Comparison of ENCODE assay signal across 23 cellular contexts in genomic region chr4:122845066-122845465, GRCh38. TPM values are rescaled to one million over a fixed set of nuclear protein-coding genes. Genes with fewer than 3 reads are reported as not detected.
"Had no signal": no experiment of that assay in that cellular context is flagged by ENCODE, and none has a peak within 500 bp of the region (broad histone marks: within the 10 kb centered on the region; RNA-seq: fewer than 3 reads in every experiment).

No MANE protein-coding gene starts in this region.

- H3K4me1 ChIP-seq: thyroid gland had no signal

- H3K27ac ChIP-seq: brain microvascular endothelial cell, right lobe of liver, thyroid gland, upper lobe of left lung, vagina had no signal

- H3K4me3 ChIP-seq: right lobe of liver, thyroid gland, upper lobe of left lung, vagina had no signal

- H3K27me3 ChIP-seq: brain microvascular endothelial cell, right lobe of liver, thyroid gland, upper lobe of left lung, vagina had no signal

- H3K36me3 ChIP-seq: right lobe of liver, thyroid gland, upper lobe of left lung, vagina had no signal

- ATAC-seq: effector memory CD8-positive, alpha-beta T cell; naive thymus-derived CD8-positive, alpha-beta T cell; right lobe of liver; stimulated activated naive CD8-positive, alpha-beta T cell treated with anti-CD3 and anti-CD28 coated beads, Interleukin-15, Interleukin-2, amounts not matched to agents 100 U/mL and 50 U/mL, for 24 hours had no signal

- DNase-seq: activated CD4-positive, alpha-beta T cell treated with anti-CD3 and anti-CD28 coated beads for 4 hours; activated CD4-positive, alpha-beta T cell treated with anti-CD3 and anti-CD28 coated beads, Interleukin-2, amount 50 U/mL, for 4 hours; activated CD4-positive, CD25-positive, alpha-beta regulatory T cell; activated naive CD4-positive, alpha-beta T cell; activated T-cell treated with anti-CD3 and anti-CD28 coated beads for 4 hours; activated T-cell treated with anti-CD3 and anti-CD28 coated beads, Interleukin-2, amount 50 U/mL, for 72 hours; aorta; caudate nucleus; cortex of kidney; effector memory CD8-positive, alpha-beta T cell; erythroblast; foreskin fibroblast; head of caudate nucleus; hippocampal formation; naive thymus-derived CD8-positive, alpha-beta T cell; right lobe of liver; stimulated activated CD4-positive, alpha-beta T cell treated with anti-CD3 and anti-CD28 coated beads, Interleukin-12 subunit alpha, Interleukin-12 subunit beta, amount 100 ng/mL, for 4 hours; stimulated activated CD4-positive, alpha-beta T cell treated with anti-CD3 and anti-CD28 coated beads, Interleukin-4, amount 100 ng/mL, for 1 hour; stimulated activated naive CD8-positive, alpha-beta T cell treated with anti-CD3 and anti-CD28 coated beads, Interleukin-15, Interleukin-2, amounts not matched to agents 100 U/mL and 50 U/mL, for 24 hours; thyroid gland; upper lobe of left lung had no signal

- H3K9me3 ChIP-seq: right lobe of liver, thyroid gland, upper lobe of left lung, vagina had no signal

RNA-seq across cellular contexts. Expression of gene FGF2, which starts 18.4 kb away (rescaled TPM):
- total RNA-seq: naive thymus-derived CD8-positive, alpha-beta T cell had no signal
- polyA plus RNA-seq: naive thymus-derived CD8-positive, alpha-beta T cell had no signal
